ENCODE assay signal across 22 cellular contexts in genomic region chr10:70885485-70885884, GRCh38.
"Had no signal": no experiment of that assay in that cellular context is flagged by ENCODE, and none has a peak within 500 bp of the region (broad histone marks: within the 10 kb centered on the region; RNA-seq: fewer than 3 reads in every experiment).

No MANE protein-coding gene starts in this region.

- H3K4me3 Mint-ChIP-seq: activated CD8-positive, alpha-beta T cell treated with anti-CD3 and anti-CD28 coated beads, Interleukin-2, amount 10 ng/mL, durations not matched to agents 7 days and 5 days; activated naive CD8-positive, alpha-beta T cell treated with anti-CD3 and anti-CD28 coated beads for 36 hours; central memory CD8-positive, alpha-beta T cell; stimulated activated effector memory CD8-positive, alpha-beta T cell treated with anti-CD3 and anti-CD28 coated beads, Interleukin-12 subunit alpha, Interleukin-12 subunit beta, amount 100 ng/mL, for 72 hours had no signal

- H3K27ac ChIP-seq: colonic mucosa, left ventricle myocardium inferior, pancreas, tibial artery had no signal

- H3K27ac Mint-ChIP-seq: stimulated activated effector memory CD8-positive, alpha-beta T cell treated with anti-CD3 and anti-CD28 coated beads, Interleukin-12 subunit alpha, Interleukin-12 subunit beta, amount 100 ng/mL, for 72 hours had no signal

- H3K4me3 ChIP-seq: colonic mucosa, gastrocnemius medialis, heart left ventricle, left ventricle myocardium inferior, mucosa of descending colon, pancreas, smooth muscle cell, tibial artery had no signal

- DNase-seq: activated CD4-positive, alpha-beta T cell treated with anti-CD3 and anti-CD28 coated beads for 48 hours; activated CD4-positive, CD25-positive, alpha-beta regulatory T cell; activated CD8-positive, alpha-beta T cell treated with anti-CD3 and anti-CD28 coated beads, Interleukin-2, amount 10 ng/mL, durations not matched to agents 7 days and 5 days; activated naive CD4-positive, alpha-beta T cell; activated naive CD8-positive, alpha-beta T cell treated with anti-CD3 and anti-CD28 coated beads for 36 hours; colonic mucosa; gastrocnemius medialis; heart left ventricle; kidney glomerular epithelial cell; left ventricle myocardium inferior; mesenchymal stem cell; mucosa of descending colon; naive B cell; stimulated activated CD4-positive, alpha-beta T cell treated with anti-CD3 and anti-CD28 coated beads, Interleukin-4, amount 100 ng/mL, for 24 hours; T1000; tibial artery had no signal

- ATAC-seq: activated CD8-positive, alpha-beta T cell treated with anti-CD3 and anti-CD28 coated beads, Interleukin-2, amount 10 ng/mL, durations not matched to agents 7 days and 5 days; gastrocnemius medialis; heart left ventricle; mucosa of descending colon; pancreas; sciatic nerve; stimulated activated effector memory CD8-positive, alpha-beta T cell treated with anti-CD3 and anti-CD28 coated beads, Interleukin-12 subunit alpha, Interleukin-12 subunit beta, amount 100 ng/mL, for 72 hours had no signal

- H3K9me3 Mint-ChIP-seq: activated naive CD8-positive, alpha-beta T cell treated with anti-CD3 and anti-CD28 coated beads for 36 hours; central memory CD8-positive, alpha-beta T cell; naive B cell; stimulated activated effector memory CD8-positive, alpha-beta T cell treated with anti-CD3 and anti-CD28 coated beads, Interleukin-12 subunit alpha, Interleukin-12 subunit beta, amount 100 ng/mL, for 72 hours had no signal

- H3K27me3 ChIP-seq: colonic mucosa, gastrocnemius medialis, heart left ventricle, pancreas, tibial artery had no signal

- H3K27me3 Mint-ChIP-seq: activated naive CD8-positive, alpha-beta T cell treated with anti-CD3 and anti-CD28 coated beads for 36 hours; brain; central memory CD8-positive, alpha-beta T cell; naive B cell had no signal

- H3K9me3 ChIP-seq: colonic mucosa, gastrocnemius medialis, heart left ventricle, left ventricle myocardium inferior, mucosa of descending colon, pancreas, tibial artery had no signal
